2 cellular contexts compared by ENCODE assay signal in genomic region chr1:107162745-107163144, GRCh38.
TF ChIP-seq lines count a peak whose summit lies in the region.

No MANE protein-coding gene starts in this region.

TF ChIP-seq in HepG2, 621 proteins besides CTCF, POLR2A, EP300 and RAD21:
- TF ChIP-seq ZUFSP (CRISPR knock-in tag; IDR thresholded peaks at IDR 0.05; ENCODE audit: borderline replicate concordance), result no peak
- peak; percentile 46 to 50; a peak in 2 of 4 replicates for TF ChIP-seq MAFK (conservative IDR thresholded peaks at IDR 0.05 in 1 of 2, IDR thresholded peaks at IDR 0.05 in 1 of 2; ENCODE audit: low read length in 2 of 2)
- TF ChIP-seq ATF7 (IDR thresholded peaks at IDR 0.05), result 0 out of 2 replicates have a peak, but pooled peaks have one; percentile 18
- TF ChIP-seq ATF7 (CRISPR knock-in tag; IDR thresholded peaks at IDR 0.05), result no peak
- TF ChIP-seq CEBPB (IDR thresholded peaks at IDR 0.05; ENCODE audit: borderline replicate concordance, low read depth, low read length), result peak; percentile 60; the same call in 1 of the 2 replicates
- TF ChIP-seq TSC22D2 (CRISPR knock-in tag; IDR thresholded peaks at IDR 0.05; ENCODE audit: borderline replicate concordance), result no peak
- TF ChIP-seq POLR2G (IDR thresholded peaks at IDR 0.05; ENCODE audit: low read depth, low read length), result no peak
- no peak for TF ChIP-seq LBX2 (CRISPR knock-in tag; IDR thresholded peaks at IDR 0.05; ENCODE audit: borderline replicate concordance)
- no peak for TF ChIP-seq ZNF362 (CRISPR knock-in tag; IDR thresholded peaks at IDR 0.05; ENCODE audit: borderline replicate concordance)
- TF ChIP-seq, protein P1, sequence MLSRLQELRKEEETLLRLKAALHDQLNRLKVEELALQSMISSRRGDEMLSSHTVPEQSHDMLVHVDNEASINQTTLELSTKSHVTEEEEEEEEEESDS (CRISPR knock-in tag; IDR thresholded peaks at IDR 0.05; ENCODE audit: borderline replicate concordance), result no peak

TF ChIP-seq in SK-N-SH, 30 proteins besides CTCF, POLR2A, EP300 and RAD21:
- TF ChIP-seq REST (IDR thresholded peaks at IDR 0.05; ENCODE audit: low read depth, low read length) (no peak), TCF12 (IDR thresholded peaks at IDR 0.05) (no peak), TAF1 (IDR thresholded peaks at IDR 0.05; ENCODE audit: borderline replicate concordance, low read depth, low read length) (no peak), JUND (IDR thresholded peaks at IDR 0.05) (no peak), TEAD4 (IDR thresholded peaks at IDR 0.05; ENCODE audit: borderline replicate concordance, insufficient read depth) (no peak)
- TF ChIP-seq, protein P2, sequence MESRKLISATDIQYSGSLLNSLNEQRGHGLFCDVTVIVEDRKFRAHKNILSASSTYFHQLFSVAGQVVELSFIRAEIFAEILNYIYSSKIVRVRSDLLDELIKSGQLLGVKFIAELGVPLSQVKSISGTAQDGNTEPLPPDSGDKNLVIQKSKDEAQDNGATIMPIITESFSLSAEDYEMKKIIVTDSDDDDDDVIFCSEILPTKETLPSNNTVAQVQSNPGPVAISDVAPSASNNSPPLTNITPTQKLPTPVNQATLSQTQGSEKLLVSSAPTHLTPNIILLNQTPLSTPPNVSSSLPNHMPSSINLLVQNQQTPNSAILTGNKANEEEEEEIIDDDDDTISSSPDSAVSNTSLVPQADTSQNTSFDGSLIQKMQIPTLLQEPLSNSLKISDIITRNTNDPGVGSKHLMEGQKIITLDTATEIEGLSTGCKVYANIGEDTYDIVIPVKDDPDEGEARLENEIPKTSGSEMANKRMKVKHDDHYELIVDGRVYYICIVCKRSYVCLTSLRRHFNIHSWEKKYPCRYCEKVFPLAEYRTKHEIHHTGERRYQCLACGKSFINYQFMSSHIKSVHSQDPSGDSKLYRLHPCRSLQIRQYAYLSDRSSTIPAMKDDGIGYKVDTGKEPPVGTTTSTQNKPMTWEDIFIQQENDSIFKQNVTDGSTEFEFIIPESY (IDR thresholded peaks at IDR 0.05; ENCODE audit: borderline replicate concordance, low read depth), result no peak
TF ChIP-seq in SK-N-SH: peak in this region for 0.
